In genomic region chr7:55573526-55573925, GRCh38 we compare ENCODE assay signal across 10 cellular contexts. TPM values are rescaled to one million over a fixed set of nuclear protein-coding genes. Genes with fewer than 3 reads are reported as not detected.
A peak's percentile ranks its signal among the peaks of the same experiment; 100 is the strongest.
DNase-seq lines count a peak whose midpoint lies in the region; ATAC-seq and TF ChIP-seq lines count a peak whose summit lies in the region.
"Had no signal": no experiment of that assay in that cellular context is flagged by ENCODE, and none has a peak within 500 bp of the region (broad histone marks: within the 10 kb centered on the region; RNA-seq: fewer than 3 reads in every experiment).

No MANE protein-coding gene starts in this region.

- no peaks in the 10 kb centered on the region for H4K20me1 ChIP-seq in hepatocyte (ENCODE audit: insufficient read depth, poor library complexity, severe bottlenecking)

- peaks cover 4% of the 10 kb centered on the region for H3K36me3 Mint-ChIP-seq in activated naive CD4-positive, alpha-beta T cell treated with anti-CD3 and anti-CD28 coated beads, Interleukin-2, amount 10 ng/mL, durations not matched to agents 7 days and 5 days
- no peaks in the 10 kb centered on the region for H3K36me3 Mint-ChIP-seq in WTC11

- H3K9me3 ChIP-seq in hepatocyte (ENCODE audit: low read depth) (no peaks in the 10 kb centered on the region), thoracic aorta (no peaks in the 10 kb centered on the region), A673 (ENCODE audit: low read depth, low read length, poor library complexity, severe bottlenecking) (no peaks in the 10 kb centered on the region)

- peak overlapping the region; percentile 88 for H3K27ac Mint-ChIP-seq in activated naive CD4-positive, alpha-beta T cell treated with anti-CD3 and anti-CD28 coated beads, Interleukin-2, amount 10 ng/mL, durations not matched to agents 7 days and 5 days
- H3K27ac Mint-ChIP-seq in WTC11 = no peak overlapping the region; the same call in 1 of the 2 replicates

- no peaks in the 10 kb centered on the region for H3K36me3 ChIP-seq in hepatocyte (replicated peaks; ENCODE audit: insufficient read depth, low read depth)
- H3K36me3 ChIP-seq in thoracic aorta = no peaks in the 10 kb centered on the region
- H3K36me3 ChIP-seq in A673 (ENCODE audit: insufficient read depth, low read length, poor library complexity, severe bottlenecking) = no peaks in the 10 kb centered on the region

- peak overlapping the region; percentile 98 for H3K4me2 ChIP-seq in hepatocyte

- H3K27me3 ChIP-seq in hepatocyte = no peaks in the 10 kb centered on the region
- H3K27me3 ChIP-seq in thoracic aorta (replicated peaks; ENCODE audit: insufficient read depth) = no peaks in the 10 kb centered on the region
- H3K27me3 ChIP-seq in A673 (replicated peaks; ENCODE audit: insufficient read depth, low read depth, low read length, poor library complexity) = no peaks in the 10 kb centered on the region

- no peaks in the 10 kb centered on the region for H3K9me2 ChIP-seq in hepatocyte (replicated peaks; ENCODE audit: insufficient read depth)

- no peak for DNase-seq in activated naive CD4-positive, alpha-beta T cell treated with anti-CD3 and anti-CD28 coated beads, Interleukin-2, amount 10 ng/mL, durations not matched to agents 7 days and 5 days
- no peak for DNase-seq in activated naive CD4-positive, alpha-beta T cell treated with anti-CD3 and anti-CD28 coated beads, Interleukin-2, amount 50 U/mL, for 16 hours
- DNase-seq in WTC11 (ENCODE audit: low spot score) = no peak
- DNase-seq in hepatocyte (ENCODE audit: low spot score) = no peak
- no peak for DNase-seq in thoracic aorta (ENCODE audit: low spot score)
- no peak for DNase-seq in A673 (ENCODE audit: low spot score)
- no peak for DNase-seq in NAMALWA (ENCODE audit: low spot score)
- DNase-seq: activated CD4-positive, alpha-beta T cell treated with anti-CD3 and anti-CD28 coated beads for 4 hours; NCI-H1694 treated with DMSO at 0.1 percent for 48 hours had no signal

- H3K4me1 Mint-ChIP-seq in activated naive CD4-positive, alpha-beta T cell treated with anti-CD3 and anti-CD28 coated beads, Interleukin-2, amount 10 ng/mL, durations not matched to agents 7 days and 5 days = peaks cover 61% of the 10 kb centered on the region
- H3K4me1 Mint-ChIP-seq in WTC11 = peaks cover 42% of the 10 kb centered on the region

- TF ChIP-seq CTCF in WTC11 (IDR thresholded peaks at IDR 0.05) (no peak), hepatocyte (IDR thresholded peaks at IDR 0.05; ENCODE audit: poor library complexity) (no peak), thoracic aorta (IDR thresholded peaks at IDR 0.05) (no peak), A673 (conservative IDR thresholded peaks at IDR 0.05; ENCODE audit: low read depth, low read length) (no peak)

- no peaks in the 10 kb centered on the region for H3K27me3 Mint-ChIP-seq in activated naive CD4-positive, alpha-beta T cell treated with anti-CD3 and anti-CD28 coated beads, Interleukin-2, amount 10 ng/mL, durations not matched to agents 7 days and 5 days
- peaks cover 19% of the 10 kb centered on the region for H3K27me3 Mint-ChIP-seq in WTC11 (ENCODE audit: low read depth)

- WGBS in hepatocyte (ENCODE audit: low lambda C conversion rate, missing lambda C conversion rate) = 35% methylated on average over 3 of the region's 3 CpGs

- POLR2A ChIA-PET in WTC11 (lab: Charles Lee) = no interaction called here
- POLR2A ChIA-PET in A673 (lab: Charles Lee; ENCODE audit: low non-redundant PET) = no interaction called here

- H3K4me3 ChIP-seq in hepatocyte (no peak overlapping the region), thoracic aorta (peak overlapping the region; percentile 96), A673 (ENCODE audit: low read depth, low read length, poor library complexity, severe bottlenecking) (no peak overlapping the region)

- no peaks in the 10 kb centered on the region for H3K9me3 Mint-ChIP-seq in activated naive CD4-positive, alpha-beta T cell treated with anti-CD3 and anti-CD28 coated beads, Interleukin-2, amount 10 ng/mL, durations not matched to agents 7 days and 5 days
- H3K9me3 Mint-ChIP-seq in WTC11 = no peaks in the 10 kb centered on the region

- peaks cover 22% of the 10 kb centered on the region for H3K79me2 ChIP-seq in hepatocyte

- ATAC-seq in WTC11 (no peak), thoracic aorta (ENCODE audit: insufficient number of reproducible peaks, low FRiP score, low read depth) (no peak), HG03095 (IDR thresholded peaks at IDR 0.05; ENCODE audit: unreplicated experiment) (no peak)

- peak overlapping the region; percentile 76 for H3K4me3 Mint-ChIP-seq in activated naive CD4-positive, alpha-beta T cell treated with anti-CD3 and anti-CD28 coated beads, Interleukin-2, amount 10 ng/mL, durations not matched to agents 7 days and 5 days
- H3K4me3 Mint-ChIP-seq in WTC11 = peak overlapping the region; percentile 81

- no TSS peak for BruUV-seq in A673 (replicated peaks; lab: Mats Ljungman, UMichigan)

- peaks cover 14% of the 10 kb centered on the region for H3K4me1 ChIP-seq in hepatocyte (ENCODE audit: insufficient read depth)
- H3K4me1 ChIP-seq in thoracic aorta (ENCODE audit: control insufficient read depth in 1 of 2, low read depth in 2 of 2) = peaks cover 37 to 47% of the 10 kb centered on the region in 2 donors
- peaks cover 11% of the 10 kb centered on the region for H3K4me1 ChIP-seq in A673 (ENCODE audit: insufficient read depth, low read length, poor library complexity, severe bottlenecking)

- H3K27ac ChIP-seq in hepatocyte (peak overlapping the region; percentile 83), thoracic aorta (peak overlapping the region; percentile 90 to 95), A673 (ENCODE audit: low read depth, low read length, poor library complexity, severe bottlenecking) (no peak overlapping the region)

- intact Hi-C loops in A673 (cut with micrococcal nuclease; ENCODE audit: unreplicated experiment) = no loop called here

- CTCF ChIA-PET in activated naive CD4-positive, alpha-beta T cell treated with anti-CD3 and anti-CD28 coated beads, Interleukin-2, amount 10 ng/mL, durations not matched to agents 7 days and 5 days (lab: Charles Lee) = interaction anchor here (1.5 to 3.0 kb wide), 2 partner anchors 10 to 20 kb away, joined by 3 to 9 read pairs; no protein-coding TSS in a partner anchor
- CTCF ChIA-PET in WTC11 (lab: Charles Lee) (interaction anchor here (0.9 kb wide), 1 partner anchor 12 kb away, joined by 3 read pairs; no protein-coding TSS in a partner anchor), A673 (lab: Charles Lee) (no interaction called here)

- no peak overlapping the region for H2AFZ ChIP-seq in hepatocyte

TF ChIP-seq in WTC11, 78 proteins besides CTCF, POLR2A, EP300 and RAD21:
- no peak for TF ChIP-seq ARID4B (CRISPR knock-in tag; IDR thresholded peaks at IDR 0.05; ENCODE audit: borderline replicate concordance)
- 0 out of 2 replicates have a peak, but pooled peaks have one; percentile 24 for TF ChIP-seq ZNF121 (CRISPR knock-in tag; IDR thresholded peaks at IDR 0.05)
TF ChIP-seq in WTC11: peak in this region for 1.

RNA-seq across cellular contexts. Expression of gene VOPP1, which starts 1.2 kb away (rescaled TPM):
- 57.0 to 63.9 TPM (median 60.3 TPM) in 3 replicates for total RNA-seq in WTC11 (2021)
- total RNA-seq in hepatocyte = 20.0 and 25.3 TPM in 2 replicates
- 6.5 and 11.8 TPM in 2 replicates for polyA plus RNA-seq in hepatocyte
- 100 to 1,000 TPM in 1 of 2 donors, 10 to 100 TPM in 1; 88.9 to 131 TPM for total RNA-seq in thoracic aorta
- 44.8 and 49.6 TPM in 2 replicates for total RNA-seq in A673 (2021)
